Comparison of ENCODE assay signal across 1 cellular context in genomic region chr6:158292016-158292415, GRCh38.
TF ChIP-seq lines count a peak whose summit lies in the region.

No MANE protein-coding gene starts in this region.

TF ChIP-seq in IMR-90, 13 proteins besides CTCF, POLR2A, EP300 and RAD21:
- TF ChIP-seq FOS (IDR thresholded peaks at IDR 0.05; ENCODE audit: low read depth, low read length) = no peak
- TF ChIP-seq CEBPB (IDR thresholded peaks at IDR 0.05; ENCODE audit: low read depth, low read length) = no peak
- TF ChIP-seq SMC3 (IDR thresholded peaks at IDR 0.05; ENCODE audit: low read depth, low read length) = no peak
- no peak for TF ChIP-seq NFE2L2 (IDR thresholded peaks at IDR 0.05; ENCODE audit: low read depth, low read length)
- TF ChIP-seq MAZ (IDR thresholded peaks at IDR 0.05; ENCODE audit: borderline replicate concordance, low read depth, low read length) = no peak
- TF ChIP-seq MXI1 (IDR thresholded peaks at IDR 0.05; ENCODE audit: borderline replicate concordance, low read depth, low read length) = no peak
